In genomic region chr6:88708197-88708744, GRCh38 we compare ENCODE assay signal across 30 cellular contexts.
DNase-seq lines count a peak whose midpoint lies in the region; ATAC-seq and TF ChIP-seq lines count a peak whose summit lies in the region.
"Had no signal": no experiment of that assay in that cellular context is flagged by ENCODE, and none has a peak within 500 bp of the region (broad histone marks: within the 10 kb centered on the region; RNA-seq: fewer than 3 reads in every experiment).

No MANE protein-coding gene starts in this region.

- H3K36me3 ChIP-seq in psoas muscle (ENCODE audit: insufficient read depth in 1 of 2, low read depth in 1 of 2), result no peaks in the 10 kb centered on the region

- H3K4me3 ChIP-seq in psoas muscle, result no peak overlapping the region
- H3K4me3 ChIP-seq: GM23338, smooth muscle cell had no signal

- peaks cover 7% of the 10 kb centered on the region for H3K36me3 Mint-ChIP-seq in activated naive CD4-positive, alpha-beta T cell treated with anti-CD3 and anti-CD28 coated beads, Interleukin-2, amount 50 U/mL, for 24 hours
- H3K36me3 Mint-ChIP-seq in stimulated activated memory B cell treated with anti-CD40 and anti-IgM and Interleukin-4, amounts not matched to agents 10 μg/mL and 1 μg/mL and 100 μg/mL, for 72 hours, result peaks cover 7% of the 10 kb centered on the region

- H3K27me3 Mint-ChIP-seq in activated naive CD4-positive, alpha-beta T cell treated with anti-CD3 and anti-CD28 coated beads, Interleukin-2, amount 50 U/mL, for 24 hours, result no peaks in the 10 kb centered on the region
- no peaks in the 10 kb centered on the region for H3K27me3 Mint-ChIP-seq in stimulated activated memory B cell treated with anti-CD40 and anti-IgM and Interleukin-4, amounts not matched to agents 10 μg/mL and 1 μg/mL and 100 μg/mL, for 72 hours
- H3K27me3 Mint-ChIP-seq: activated naive CD8-positive, alpha-beta T cell treated with anti-CD3 and anti-CD28 coated beads, Interleukin-2, amount 10 ng/mL, durations not matched to agents 7 days and 5 days; activated T-cell treated with anti-CD3 and anti-CD28 coated beads, Interleukin-2, amount 50 U/mL, for 24 hours; effector memory CD8-positive, alpha-beta T cell; natural killer cell treated with Interleukin-12 subunit alpha and Interleukin-12 subunit beta and Interleukin-15 and Interleukin-18, amount 100 ng/mL, for 72 hours had no signal

- 89 to 92% (median 89%) methylated on average over 3 of the region's 3 CpGs for WGBS in psoas muscle, 3 donors

- no peak overlapping the region for H3K27ac ChIP-seq in psoas muscle
- H3K27ac ChIP-seq: RWPE1 had no signal

- ATAC-seq in left lobe of liver, result peak; percentile 84
- no peak for ATAC-seq in stimulated activated memory B cell treated with anti-CD40 and anti-IgM and Interleukin-4, amounts not matched to agents 10 μg/mL and 1 μg/mL and 100 μg/mL, for 72 hours
- no peak for ATAC-seq in psoas muscle
- no peak for ATAC-seq in HG03565 (IDR thresholded peaks at IDR 0.05; ENCODE audit: unreplicated experiment)
- ATAC-seq: effector memory CD8-positive, alpha-beta T cell; esophagus mucosa; GM23338; natural killer cell treated with Interleukin-12 subunit alpha and Interleukin-12 subunit beta and Interleukin-15 and Interleukin-18, amount 100 ng/mL, for 72 hours; stimulated activated naive CD8-positive, alpha-beta T cell treated with anti-CD3 and anti-CD28 coated beads, Interleukin-15, Interleukin-2, amounts not matched to agents 100 U/mL and 50 U/mL, for 24 hours had no signal

- intact Hi-C loops in psoas muscle (cut with DNase I), result no loop called here

- H3K4me1 Mint-ChIP-seq in activated naive CD4-positive, alpha-beta T cell treated with anti-CD3 and anti-CD28 coated beads, Interleukin-2, amount 50 U/mL, for 24 hours, result peaks cover 22% of the 10 kb centered on the region
- H3K4me1 Mint-ChIP-seq in stimulated activated memory B cell treated with anti-CD40 and anti-IgM and Interleukin-4, amounts not matched to agents 10 μg/mL and 1 μg/mL and 100 μg/mL, for 72 hours, result peaks cover 21% of the 10 kb centered on the region
- H3K4me1 Mint-ChIP-seq: CD14-positive monocyte had no signal

- H3K4me3 Mint-ChIP-seq in activated naive CD4-positive, alpha-beta T cell treated with anti-CD3 and anti-CD28 coated beads, Interleukin-2, amount 50 U/mL, for 24 hours, result no peak overlapping the region
- no peak overlapping the region for H3K4me3 Mint-ChIP-seq in stimulated activated memory B cell treated with anti-CD40 and anti-IgM and Interleukin-4, amounts not matched to agents 10 μg/mL and 1 μg/mL and 100 μg/mL, for 72 hours
- H3K4me3 Mint-ChIP-seq: activated naive CD8-positive, alpha-beta T cell treated with anti-CD3 and anti-CD28 coated beads, Interleukin-2, amount 10 ng/mL, durations not matched to agents 7 days and 5 days; activated T-cell treated with anti-CD3 and anti-CD28 coated beads, Interleukin-2, amount 50 U/mL, for 24 hours; CD14-positive monocyte; effector memory CD8-positive, alpha-beta T cell; GM23338; HFFc6; natural killer cell treated with Interleukin-12 subunit alpha and Interleukin-12 subunit beta and Interleukin-15 and Interleukin-18, amount 100 ng/mL, for 72 hours; T-helper 1 cell treated with Interleukin-12 subunit alpha and Interleukin-12 subunit beta and Interleukin-4 antibody, amounts not matched to agents 30 μg/mL and 1 μg/mL, for 36 hours had no signal

- H3K27me3 ChIP-seq in psoas muscle (ENCODE audit: insufficient read depth in 3 of 3, low read length in 2 of 3), result no peaks in the 10 kb centered on the region

- H3K27ac Mint-ChIP-seq in activated naive CD4-positive, alpha-beta T cell treated with anti-CD3 and anti-CD28 coated beads, Interleukin-2, amount 50 U/mL, for 24 hours, result peak overlapping the region; percentile 71
- peak overlapping the region; percentile 16 for H3K27ac Mint-ChIP-seq in stimulated activated memory B cell treated with anti-CD40 and anti-IgM and Interleukin-4, amounts not matched to agents 10 μg/mL and 1 μg/mL and 100 μg/mL, for 72 hours
- H3K27ac Mint-ChIP-seq: activated naive CD8-positive, alpha-beta T cell treated with anti-CD3 and anti-CD28 coated beads, Interleukin-2, amount 10 ng/mL, durations not matched to agents 7 days and 5 days; activated T-cell treated with anti-CD3 and anti-CD28 coated beads, Interleukin-2, amount 50 U/mL, for 24 hours; effector memory CD8-positive, alpha-beta T cell; GM23338; HFFc6; T-helper 1 cell treated with Interleukin-12 subunit alpha and Interleukin-12 subunit beta and Interleukin-4 antibody, amounts not matched to agents 30 μg/mL and 1 μg/mL, for 36 hours had no signal

- peaks cover 5% of the 10 kb centered on the region for H3K9me3 Mint-ChIP-seq in activated naive CD4-positive, alpha-beta T cell treated with anti-CD3 and anti-CD28 coated beads, Interleukin-2, amount 50 U/mL, for 24 hours
- H3K9me3 Mint-ChIP-seq in stimulated activated memory B cell treated with anti-CD40 and anti-IgM and Interleukin-4, amounts not matched to agents 10 μg/mL and 1 μg/mL and 100 μg/mL, for 72 hours, result peaks cover 2% of the 10 kb centered on the region
- H3K9me3 Mint-ChIP-seq: GM23338; HFFc6; natural killer cell treated with Interleukin-12 subunit alpha and Interleukin-12 subunit beta and Interleukin-15 and Interleukin-18, amount 100 ng/mL, for 72 hours had no signal

- no peak for DNase-seq in activated naive CD4-positive, alpha-beta T cell treated with anti-CD3 and anti-CD28 coated beads, Interleukin-2, amount 50 U/mL, for 16 hours
- DNase-seq in amniotic epithelial cell (ENCODE audit: low read depth) (peak; percentile 60), left lobe of liver (ENCODE audit: low spot score) (peak; percentile 47), psoas muscle (no peak), SHP77 treated with DMSO at 0.1 percent for 48 hours (lab: John Stamatoyannopoulos, UW) (no peak)
- DNase-seq: 8988T; activated CD4-positive, CD25-positive, alpha-beta regulatory T cell; activated effector memory CD4-positive, alpha-beta T cell treated with anti-CD3 and anti-CD28 coated beads, Interleukin-2, amount 50 U/mL, for 16 hours; activated naive CD8-positive, alpha-beta T cell treated with anti-CD3 and anti-CD28 coated beads, Interleukin-2, amount 10 ng/mL, durations not matched to agents 7 days and 5 days; activated T-cell treated with anti-CD3 and anti-CD28 coated beads, Interleukin-2, amount 50 U/mL, for 24 hours; caudate nucleus; DMS79 treated with DMSO at 0.1 percent for 48 hours; effector memory CD8-positive, alpha-beta T cell; GDM1; head of caudate nucleus; HFFc6; KG1; MM.1S; NCI-H1436; stimulated activated naive CD8-positive, alpha-beta T cell treated with anti-CD3 and anti-CD28 coated beads, Interleukin-15, Interleukin-2, amounts not matched to agents 100 U/mL and 50 U/mL, for 24 hours had no signal

- no peak for TF ChIP-seq CTCF in psoas muscle (IDR thresholded peaks at IDR 0.05)

- no peaks in the 10 kb centered on the region for H3K9me3 ChIP-seq in psoas muscle

- H3K4me1 ChIP-seq in psoas muscle, result no peaks in the 10 kb centered on the region

Comparison
In these comparisons a context has a peak if more than half of its experiments do, and no peak if none do; other contexts are left out.
1. DNase-seq: peak in amniotic epithelial cell (single experiment) and left lobe of liver (single experiment); none in activated naive CD4-positive, alpha-beta T cell treated with anti-CD3 and anti-CD28 coated beads, Interleukin-2, amount 50 U/mL, for 16 hours (single experiment), psoas muscle (0 of 2) and SHP77 treated with DMSO at 0.1 percent for 48 hours (single experiment).